15 cellular contexts compared by ENCODE assay signal in the genomic region with DNA sequence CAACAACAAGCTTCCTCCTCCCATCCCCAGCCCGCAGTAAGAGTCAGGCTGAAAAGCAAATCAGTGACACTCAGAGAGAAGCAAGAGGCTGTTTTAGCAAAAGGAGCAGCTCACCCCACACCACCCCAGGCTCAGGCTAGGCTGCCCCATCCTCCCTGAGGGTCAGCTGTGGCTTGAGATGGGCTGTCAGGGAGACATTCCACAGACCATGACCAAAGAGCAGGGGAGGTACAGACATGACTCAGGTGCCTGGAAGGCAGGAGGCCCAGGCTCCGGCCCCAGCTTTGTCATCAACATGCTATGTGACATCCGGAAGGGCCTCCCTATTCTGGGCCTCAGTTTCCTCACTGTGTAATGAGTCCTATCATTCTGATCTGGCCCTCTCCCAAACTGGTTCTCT. TPM values are rescaled to one million over a fixed set of nuclear protein-coding genes. Genes with fewer than 3 reads are reported as not detected.
"Had no signal": no experiment of that assay in that cellular context is flagged by ENCODE, and none has a peak within 500 bp of the region (broad histone marks: within the 10 kb centered on the region; RNA-seq: fewer than 3 reads in every experiment).

No MANE protein-coding gene starts in this region.

- H3K27me3 ChIP-seq: colonic mucosa, vagina had no signal

- H3K27ac ChIP-seq: colonic mucosa, gastrocnemius medialis, parathyroid adenoma, vagina had no signal

- ATAC-seq: activated CD8-positive, alpha-beta memory T cell treated with anti-CD3 and anti-CD28 coated beads, Interleukin-2, amount 10 ng/mL, durations not matched to agents 7 days and 5 days; activated T-cell treated with anti-CD3 and anti-CD28 coated beads, Interleukin-2, amount 50 U/mL, for 4 hours; gastrocnemius medialis; left colon; naive thymus-derived CD4-positive, alpha-beta T cell had no signal

- H3K4me3 ChIP-seq: colonic mucosa, gastrocnemius medialis, lung, vagina had no signal

- H3K9me3 ChIP-seq: colonic mucosa, gastrocnemius medialis, vagina had no signal

- H3K36me3 ChIP-seq: colonic mucosa, gastrocnemius medialis, vagina had no signal

- H3K4me1 ChIP-seq: colonic mucosa, gastrocnemius medialis, parathyroid adenoma, vagina had no signal

- FAIRE-seq: endothelial cell of umbilical vein had no signal

- H3K9ac ChIP-seq: parathyroid adenoma had no signal

- DNase-seq: activated CD4-positive, alpha-beta T cell treated with anti-CD3 and anti-CD28 coated beads, Interleukin-2, amount 50 U/mL, for 48 hours; activated CD4-positive, CD25-positive, alpha-beta regulatory T cell treated with anti-CD3 and anti-CD28 coated beads, Interleukin-2, amount 50 U/mL, for 72 hours; activated CD8-positive, alpha-beta memory T cell treated with anti-CD3 and anti-CD28 coated beads, Interleukin-2, amount 10 ng/mL, durations not matched to agents 7 days and 5 days; activated gamma-delta T cell; activated T-cell treated with anti-CD3 and anti-CD28 coated beads, Interleukin-2, amount 50 U/mL, for 4 hours; colonic mucosa; gastrocnemius medialis; hippocampal formation; left colon; naive thymus-derived CD4-positive, alpha-beta T cell had no signal

- H2AFZ ChIP-seq: parathyroid adenoma had no signal

- H3K79me2 ChIP-seq: parathyroid adenoma had no signal

RNA-seq across cellular contexts. Expression of gene HCN4, which starts 24.7 kb away (rescaled TPM):
- total RNA-seq: activated CD8-positive, alpha-beta memory T cell treated with anti-CD3 and anti-CD28 coated beads, Interleukin-2, amount 10 ng/mL, durations not matched to agents 7 days and 5 days; activated T-cell treated with anti-CD3 and anti-CD28 coated beads, Interleukin-2, amount 50 U/mL, for 4 hours; endothelial cell of umbilical vein; fibroblast of lung; gastrocnemius medialis had no signal
- polyA plus RNA-seq: fibroblast of lung; naive thymus-derived CD4-positive, alpha-beta T cell had no signal
